In the genomic region with DNA sequence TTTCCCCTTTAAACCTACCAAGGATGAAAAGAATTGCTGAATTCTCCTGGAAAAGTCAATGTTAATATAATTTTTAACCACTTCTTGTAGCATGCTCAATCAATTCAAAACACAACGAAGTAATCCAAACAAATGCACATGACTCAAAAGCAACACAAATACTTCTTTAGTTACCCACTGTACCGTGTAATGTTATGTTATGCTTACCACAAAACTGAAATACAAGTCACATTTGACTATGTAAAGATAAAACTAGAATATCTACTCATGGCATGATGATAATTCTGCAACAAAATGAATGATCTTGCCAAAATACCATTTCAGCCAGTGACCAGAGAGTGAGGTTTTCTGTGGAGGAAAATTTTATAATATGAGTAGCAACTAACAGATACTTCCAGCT, we compare ENCODE assay signal across 24 cellular contexts.
DNase-seq lines count a peak whose midpoint lies in the region; ATAC-seq, FAIRE-seq and TF ChIP-seq lines count a peak whose summit lies in the region.
"Had no signal": no experiment of that assay in that cellular context is flagged by ENCODE, and none has a peak within 500 bp of the region (broad histone marks: within the 10 kb centered on the region; RNA-seq: fewer than 3 reads in every experiment).

No MANE protein-coding gene starts in this region.

- DNase-seq in A549 (ENCODE audit: low read depth in 1 of 2, low spot score in 1 of 2) (no peak), IMR-90 (peak; percentile 40), astrocyte of the hippocampus (ENCODE audit: low read depth, low spot score) (peak; percentile 22), iris pigment epithelial cell (ENCODE audit: low read depth) (peak; percentile 6), RCC 7860 (ENCODE audit: low spot score) (no peak), cerebellum (ENCODE audit: low spot score) (no peak), osteoblast (ENCODE audit: insufficient read length, low spot score, missing footprints) (no peak)
- DNase-seq: 8988T; CD4-positive, CD25-positive, alpha-beta regulatory T cell; GDM1; GOT3; NCI-H1092; NCI-H1417 treated with DMSO at 0.1 percent for 48 hours; NCI-H1694 treated with DMSO at 0.1 percent for 48 hours; NCI-H2081; NCI-H226; NCI-H510A; NCI-H774; SK-N-SH had no signal

- H3K27me3 ChIP-seq in IMR-90 (ENCODE audit: control insufficient read depth, insufficient read depth, low read length) (no peaks in the 10 kb centered on the region), osteoblast (ENCODE audit: insufficient read depth, low read length) (no peaks in the 10 kb centered on the region)
- H3K27me3 ChIP-seq: BLaER1 had no signal

- CTCF ChIA-PET in A549 (lab: Yijun Ruan, JAX) (no interaction called here), IMR-90 (lab: Yijun Ruan, JAX) (no interaction called here)

- no peak for FAIRE-seq in A549 (lab: Jason Lieb, UNC)
- no peak for FAIRE-seq in RCC 7860 (lab: Jason Lieb, UNC)
- FAIRE-seq: D721Med had no signal

- H3K36me3 ChIP-seq in IMR-90 (ENCODE audit: control insufficient read depth, insufficient read depth, low read length) (no peaks in the 10 kb centered on the region), osteoblast (ENCODE audit: insufficient read depth, low read length) (no peaks in the 10 kb centered on the region)
- H3K36me3 ChIP-seq: BLaER1 had no signal

- TF ChIP-seq EP300 in A549 (IDR thresholded peaks at IDR 0.05): no peak

- H3K23ac ChIP-seq in IMR-90 (ENCODE audit: low read depth, low read length): no peak overlapping the region

- H3K14ac ChIP-seq in IMR-90 (replicated peaks; ENCODE audit: low read depth, low read length): no peak overlapping the region

- H2AFZ ChIP-seq in IMR-90 (replicated peaks; ENCODE audit: low read length, poor library complexity) (no peak overlapping the region), osteoblast (ENCODE audit: low read length) (no peak overlapping the region)

- no peak overlapping the region for H2AK5ac ChIP-seq in IMR-90 (ENCODE audit: low read depth, low read length)

- TF ChIP-seq POLR2A in A549 (IDR thresholded peaks at IDR 0.05; ENCODE audit: low read length) (no peak), IMR-90 (IDR thresholded peaks at IDR 0.05; ENCODE audit: low read depth, low read length) (no peak)

- H3K9me3 ChIP-seq in A549 (no peaks in the 10 kb centered on the region), IMR-90 (ENCODE audit: control insufficient read depth, insufficient read depth, low read length) (no peaks in the 10 kb centered on the region), osteoblast (ENCODE audit: low read depth, low read length) (no peaks in the 10 kb centered on the region)
- H3K9me3 ChIP-seq: BLaER1, SK-N-SH had no signal

- H3K79me2 ChIP-seq in osteoblast (ENCODE audit: insufficient read depth, low read length): no peaks in the 10 kb centered on the region

- H3K4me1 ChIP-seq in A549 (no peaks in the 10 kb centered on the region), IMR-90 (ENCODE audit: control insufficient read depth, insufficient read depth, low read length) (no peaks in the 10 kb centered on the region), osteoblast (ENCODE audit: insufficient read depth, low read length) (no peaks in the 10 kb centered on the region)
- H3K4me1 ChIP-seq: BLaER1 had no signal

- ATAC-seq in A549: no peak
- peak; percentile 69 for ATAC-seq in IMR-90 (ENCODE audit: low read depth)
- ATAC-seq: GM12878, HCT116 had no signal

- H4K5ac ChIP-seq in IMR-90 (ENCODE audit: low read depth, low read length): no peak overlapping the region

- H3K79me1 ChIP-seq in IMR-90 (ENCODE audit: low read depth in 1 of 2, low read length in 2 of 2): no peaks in the 10 kb centered on the region

- POLR2A ChIA-PET in A549 (lab: Yijun Ruan, JAX): no interaction called here
- POLR2A ChIA-PET in IMR-90 (lab: Charles Lee; ENCODE audit: unreplicated experiment): no interaction called here

- H3K9ac ChIP-seq in IMR-90 (ENCODE audit: low read depth, low read length): no peak overlapping the region
- H3K9ac ChIP-seq: BLaER1, SK-N-SH had no signal

- H4K91ac ChIP-seq in IMR-90 (ENCODE audit: insufficient read depth, low read depth, low read length): no peak overlapping the region

- H3K56ac ChIP-seq in IMR-90 (ENCODE audit: extremely low read depth, insufficient read depth, low read length): no peak overlapping the region

- H3K4me2 ChIP-seq in A549: no peak overlapping the region
- no peak overlapping the region for H3K4me2 ChIP-seq in IMR-90 (ENCODE audit: low read depth, low read length)
- H3K4me2 ChIP-seq in osteoblast (ENCODE audit: insufficient read depth, low read length): no peak overlapping the region
- H3K4me2 ChIP-seq: BLaER1, SK-N-SH had no signal

- H2AK9ac ChIP-seq in IMR-90 (replicated peaks; ENCODE audit: low read depth, low read length, poor library complexity): no peak overlapping the region

- H2BK5ac ChIP-seq in IMR-90 (ENCODE audit: low read depth, low read length, poor library complexity, severe bottlenecking): no peak overlapping the region

- H4K20me1 ChIP-seq in IMR-90 (ENCODE audit: insufficient read depth, low read length): no peaks in the 10 kb centered on the region
- H4K20me1 ChIP-seq in osteoblast (ENCODE audit: insufficient read depth, low read length): no peaks in the 10 kb centered on the region
- H4K20me1 ChIP-seq: BLaER1 had no signal

- no peak overlapping the region for H3K18ac ChIP-seq in IMR-90 (ENCODE audit: low read depth, low read length)

- H3K4ac ChIP-seq in IMR-90 (ENCODE audit: low read depth, low read length): no peak overlapping the region

- H2BK15ac ChIP-seq in IMR-90 (ENCODE audit: low read depth, low read length): no peak overlapping the region

- H4K8ac ChIP-seq in IMR-90 (ENCODE audit: low read depth in 2 of 2, low read length in 2 of 2): no peak overlapping the region

- in situ Hi-C loops in IMR-90 (cut with MboI; ENCODE audit: low sequenced_read_pairs): no loop called here

- H3K27ac ChIP-seq in A549 (no peak overlapping the region), IMR-90 (ENCODE audit: insufficient read depth, low read length) (no peak overlapping the region), osteoblast (ENCODE audit: low read depth, low read length) (no peak overlapping the region)
- H3K27ac ChIP-seq: BLaER1, HL-60 had no signal

- H2BK20ac ChIP-seq in IMR-90 (ENCODE audit: low read depth, low read length): no peak overlapping the region

- WGBS in A549 (ENCODE audit: missing lambda C conversion rate): 5% methylated on average over 2 of the region's 2 CpGs
- no CpG with 5 or more reads among the region's 2 CpGs for WGBS in IMR-90 (ENCODE audit: extremely low coverage in 2 of 2, insufficient read length in 1 of 2), 2 experiments

- H3K4me3 ChIP-seq in A549 (no peak overlapping the region), IMR-90 (ENCODE audit: insufficient read depth, low read depth, low read length) (no peak overlapping the region), osteoblast (ENCODE audit: insufficient read depth, low read length) (no peak overlapping the region)
- H3K4me3 ChIP-seq: BLaER1, GM12878 had no signal

- no peak overlapping the region for H2BK120ac ChIP-seq in IMR-90 (ENCODE audit: low read depth, low read length)

- no TSS peak for BruUV-seq in IMR-90 (replicated peaks; lab: Mats Ljungman, UMichigan)

- TF ChIP-seq RAD21 in A549 (conservative IDR thresholded peaks at IDR 0.05 in 1 of 2, IDR thresholded peaks at IDR 0.05 in 1 of 2) (no peak), IMR-90 (IDR thresholded peaks at IDR 0.05; ENCODE audit: low read length) (no peak)

- intact Hi-C loops in IMR-90 (cut with micrococcal nuclease): no loop called here

- TF ChIP-seq CTCF in A549 (IDR thresholded peaks at IDR 0.05): no peak
- no peak for TF ChIP-seq CTCF in IMR-90 (conservative IDR thresholded peaks at IDR 0.05; ENCODE audit: low read depth, low read length)
- no peak for TF ChIP-seq CTCF in osteoblast (IDR thresholded peaks at IDR 0.05; ENCODE audit: extremely low read depth, low read depth, low read length)

- dilution Hi-C loops in IMR-90 (cut with HindIII; ENCODE audit: low sequenced_read_pairs, unreplicated experiment): no loop called here

- H3K9me1 ChIP-seq in IMR-90 (ENCODE audit: insufficient read depth, low read length): no peaks in the 10 kb centered on the region

TF ChIP-seq in A549, 52 proteins besides CTCF, POLR2A, EP300 and RAD21:
- TF ChIP-seq, protein P1, sequence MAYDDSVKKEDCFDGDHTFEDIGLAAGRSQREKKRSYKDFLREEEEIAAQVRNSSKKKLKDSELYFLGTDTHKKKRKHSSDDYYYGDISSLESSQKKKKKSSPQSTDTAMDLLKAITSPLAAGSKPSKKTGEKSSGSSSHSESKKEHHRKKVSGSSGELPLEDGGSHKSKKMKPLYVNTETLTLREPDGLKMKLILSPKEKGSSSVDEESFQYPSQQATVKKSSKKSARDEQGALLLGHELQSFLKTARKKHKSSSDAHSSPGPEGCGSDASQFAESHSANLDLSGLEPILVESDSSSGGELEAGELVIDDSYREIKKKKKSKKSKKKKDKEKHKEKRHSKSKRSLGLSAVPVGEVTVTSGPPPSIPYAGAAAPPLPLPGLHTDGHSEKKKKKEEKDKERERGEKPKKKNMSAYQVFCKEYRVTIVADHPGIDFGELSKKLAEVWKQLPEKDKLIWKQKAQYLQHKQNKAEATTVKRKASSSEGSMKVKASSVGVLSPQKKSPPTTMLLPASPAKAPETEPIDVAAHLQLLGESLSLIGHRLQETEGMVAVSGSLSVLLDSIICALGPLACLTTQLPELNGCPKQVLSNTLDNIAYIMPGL (CRISPR knock-in tag; IDR thresholded peaks at IDR 0.05; ENCODE audit: borderline replicate concordance): no peak
- TF ChIP-seq NR3C1 (IDR thresholded peaks at IDR 0.05) (no peak), CBX8 (IDR thresholded peaks at IDR 0.05) (peak; percentile 92)

TF ChIP-seq in IMR-90, 13 proteins besides CTCF, POLR2A, EP300 and RAD21 (continues in another document):
- no peak for TF ChIP-seq SMC3 (IDR thresholded peaks at IDR 0.05; ENCODE audit: low read depth, low read length)
- TF ChIP-seq FOS (IDR thresholded peaks at IDR 0.05; ENCODE audit: low read depth, low read length): no peak
- no peak for TF ChIP-seq MXI1 (IDR thresholded peaks at IDR 0.05; ENCODE audit: borderline replicate concordance, low read depth, low read length)
- TF ChIP-seq NFE2L2 (IDR thresholded peaks at IDR 0.05; ENCODE audit: low read depth, low read length): no peak
- TF ChIP-seq, protein P2, sequence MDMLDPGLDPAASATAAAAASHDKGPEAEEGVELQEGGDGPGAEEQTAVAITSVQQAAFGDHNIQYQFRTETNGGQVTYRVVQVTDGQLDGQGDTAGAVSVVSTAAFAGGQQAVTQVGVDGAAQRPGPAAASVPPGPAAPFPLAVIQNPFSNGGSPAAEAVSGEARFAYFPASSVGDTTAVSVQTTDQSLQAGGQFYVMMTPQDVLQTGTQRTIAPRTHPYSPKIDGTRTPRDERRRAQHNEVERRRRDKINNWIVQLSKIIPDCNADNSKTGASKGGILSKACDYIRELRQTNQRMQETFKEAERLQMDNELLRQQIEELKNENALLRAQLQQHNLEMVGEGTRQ (IDR thresholded peaks at IDR 0.05; ENCODE audit: low read depth, low read length): no peak
- TF ChIP-seq CHD1 (IDR thresholded peaks at IDR 0.05; ENCODE audit: low read depth, low read length): no peak
- TF ChIP-seq MAZ (IDR thresholded peaks at IDR 0.05; ENCODE audit: borderline replicate concordance, low read depth, low read length): no peak
- TF ChIP-seq CEBPB (IDR thresholded peaks at IDR 0.05; ENCODE audit: low read depth, low read length): no peak

Comparison
In these comparisons a context has a peak if more than half of its experiments do, and no peak if none do; other contexts are left out.
1. DNase-seq: peak in IMR-90 (single experiment), astrocyte of the hippocampus (single experiment) and iris pigment epithelial cell (single experiment); none in A549 (0 of 2), RCC 7860 (single experiment), cerebellum (single experiment) and osteoblast (single experiment).